Comparison of ENCODE assay signal across 8 cellular contexts in the genomic region with DNA sequence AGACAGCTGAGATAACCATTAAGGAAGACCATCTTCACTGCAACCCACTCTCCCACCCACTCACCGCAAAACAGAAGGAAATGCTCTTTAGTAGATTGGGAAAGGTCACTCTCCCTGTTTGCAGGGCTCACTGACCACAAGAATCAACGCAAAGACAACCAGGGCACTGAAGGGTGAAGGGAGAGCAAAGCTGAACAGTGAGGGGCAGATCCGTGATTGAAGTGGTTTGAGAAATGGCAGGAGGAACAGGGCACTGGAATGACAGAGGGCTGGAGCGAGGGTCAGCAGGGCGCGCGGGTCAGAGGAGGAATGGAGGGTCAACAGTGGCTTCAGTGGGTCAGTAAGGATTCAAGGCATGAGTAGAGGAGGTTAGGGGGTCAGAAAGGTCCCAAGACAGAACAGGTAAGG. TPM values are rescaled to one million over a fixed set of nuclear protein-coding genes. Genes with fewer than 3 reads are reported as not detected.
A peak's percentile ranks its signal among the peaks of the same experiment; 100 is the strongest.
DNase-seq lines count a peak whose midpoint lies in the region; ATAC-seq, FAIRE-seq and TF ChIP-seq lines count a peak whose summit lies in the region.

No MANE protein-coding gene starts in this region.

- peak overlapping the region; percentile 95 for H3K4me3 Mint-ChIP-seq in activated CD8-positive, alpha-beta T cell treated with anti-CD3 and anti-CD28 coated beads for 36 hours

- no peaks in the 10 kb centered on the region for H3K9me3 ChIP-seq in iPS-15b (ENCODE audit: control insufficient read depth, insufficient read depth, low read length)
- H3K9me3 ChIP-seq in small intestine (ENCODE audit: control insufficient read depth, low read depth), result no peaks in the 10 kb centered on the region

- H3K27me3 ChIP-seq in iPS-15b (ENCODE audit: control insufficient read depth, insufficient read depth, low read length) (no peaks in the 10 kb centered on the region), small intestine (ENCODE audit: control insufficient read depth in 2 of 2, insufficient read depth in 2 of 2, low read length in 2 of 2) (no peaks in the 10 kb centered on the region)

- DNase-seq in EL (peak; percentile 11), small intestine (no peak), DMS79 treated with DMSO at 0.1 percent for 48 hours (lab: John Stamatoyannopoulos, UW) (no peak)
- DNase-seq in activated CD8-positive, alpha-beta T cell treated with anti-CD3 and anti-CD28 coated beads for 36 hours, result no peak
- no peak for DNase-seq in stimulated activated CD4-positive, alpha-beta T cell treated with anti-CD3 and anti-CD28 coated beads, Interleukin-2, amount 100 ng/mL, for 48 hours

- H3K36me3 ChIP-seq in iPS-15b (ENCODE audit: control insufficient read depth, insufficient read depth, low read length) (no peaks in the 10 kb centered on the region), small intestine (ENCODE audit: control insufficient read depth in 2 of 2, insufficient read depth in 2 of 2, low read length in 2 of 2) (no peaks in the 10 kb centered on the region)

- H3K4me1 ChIP-seq in iPS-15b (ENCODE audit: control insufficient read depth, insufficient read depth, low read length), result peaks cover 18% of the 10 kb centered on the region
- H3K4me1 ChIP-seq in small intestine (ENCODE audit: control insufficient read depth in 2 of 2, insufficient read depth in 1 of 2, low read depth in 1 of 2, low read length in 1 of 2), result peaks cover 7 to 11% of the 10 kb centered on the region in 2 donors

- CTCF ChIA-PET in activated CD8-positive, alpha-beta T cell treated with anti-CD3 and anti-CD28 coated beads for 36 hours (lab: Charles Lee), result interaction anchor here (1.1 to 1.5 kb wide), 2 partner anchors 118 to 120 kb away, joined by 3 to 5 read pairs; no protein-coding TSS in a partner anchor

- no peaks in the 10 kb centered on the region for H3K9me3 Mint-ChIP-seq in activated CD8-positive, alpha-beta T cell treated with anti-CD3 and anti-CD28 coated beads for 36 hours

- no peak for TF ChIP-seq CTCF in activated CD8-positive, alpha-beta T cell treated with anti-CD3 and anti-CD28 coated beads for 36 hours (IDR thresholded peaks at IDR 0.05)

- peak; percentile 13 for ATAC-seq in HG02938 (IDR thresholded peaks at IDR 0.05; ENCODE audit: unreplicated experiment)
- ATAC-seq in activated CD8-positive, alpha-beta T cell treated with anti-CD3 and anti-CD28 coated beads for 36 hours, result no peak
- no peak for ATAC-seq in GM19395 (IDR thresholded peaks at IDR 0.05; ENCODE audit: unreplicated experiment)

- no peak for FAIRE-seq in small intestine (lab: Jason Lieb, UNC)

- H3K4me1 Mint-ChIP-seq in activated CD8-positive, alpha-beta T cell treated with anti-CD3 and anti-CD28 coated beads for 36 hours (ENCODE audit: low read depth), result peaks cover 49% of the 10 kb centered on the region

- POLR2A ChIA-PET in activated CD8-positive, alpha-beta T cell treated with anti-CD3 and anti-CD28 coated beads for 36 hours (lab: Charles Lee), result interaction anchor here (1.5 to 2.6 kb wide), 3 partner anchors 9 to 12 kb away, joined by 5 to 29 read pairs (median 11); partner anchors contain the start of gene TLNRD1

- peaks cover 27% of the 10 kb centered on the region for H3K36me3 Mint-ChIP-seq in activated CD8-positive, alpha-beta T cell treated with anti-CD3 and anti-CD28 coated beads for 36 hours (ENCODE audit: low read depth)

- H3K27ac Mint-ChIP-seq in activated CD8-positive, alpha-beta T cell treated with anti-CD3 and anti-CD28 coated beads for 36 hours, result peak overlapping the region; percentile 93

- H3K4me3 ChIP-seq in iPS-15b (ENCODE audit: low read depth, low read length) (peak overlapping the region; percentile 99), small intestine (ENCODE audit: low read depth in 1 of 2, low read length in 2 of 2) (peak overlapping the region; percentile 78 to 89)

- H3K27ac ChIP-seq in small intestine (ENCODE audit: low read depth in 1 of 2, low read length in 1 of 2), result peak overlapping the region; percentile 81 to 97

- no peaks in the 10 kb centered on the region for H3K27me3 Mint-ChIP-seq in activated CD8-positive, alpha-beta T cell treated with anti-CD3 and anti-CD28 coated beads for 36 hours

- intact Hi-C loops in activated CD8-positive, alpha-beta T cell treated with anti-CD3 and anti-CD28 coated beads for 36 hours (cut with micrococcal nuclease), result no loop called here

- 0 to 1% (median 1%) methylated on average over 7 of the region's 7 CpGs for WGBS in small intestine, 3 donors

- H3K9ac ChIP-seq in iPS-15b (ENCODE audit: low read depth, low read length), result peak overlapping the region; percentile 98

RNA-seq across cellular contexts. Expression of gene MESD, which starts 0.5 kb away (rescaled TPM):
- total RNA-seq in activated CD8-positive, alpha-beta T cell treated with anti-CD3 and anti-CD28 coated beads for 36 hours, result 10 to 100 TPM; 15.8 to 16.5 TPM
- 10 to 100 TPM in 1 of 3 donors, 1 to 10 TPM in 2; 4.7 to 20.7 (median 6.5) TPM for polyA plus RNA-seq in small intestine

RNA-seq across cellular contexts. Expression of gene TLNRD1, which starts 11.6 kb away (rescaled TPM):
- 10 to 100 TPM; 19.3 to 20.1 TPM for total RNA-seq in activated CD8-positive, alpha-beta T cell treated with anti-CD3 and anti-CD28 coated beads for 36 hours
- 10 to 100 TPM in 1 of 3 donors, 1 to 10 TPM in 2; 4.9 to 11.9 (median 6.8) TPM for polyA plus RNA-seq in small intestine
